ENCODE assay signal across 9 cellular contexts in genomic region chr3:107910713-107911259, GRCh38.
DNase-seq lines count a peak whose midpoint lies in the region; ATAC-seq and TF ChIP-seq lines count a peak whose summit lies in the region.
"Had no signal": no experiment of that assay in that cellular context is flagged by ENCODE, and none has a peak within 500 bp of the region (broad histone marks: within the 10 kb centered on the region; RNA-seq: fewer than 3 reads in every experiment).

No MANE protein-coding gene starts in this region.

- ATAC-seq in GM18868 (IDR thresholded peaks at IDR 0.05; ENCODE audit: unreplicated experiment) (peak; percentile 96), GM21528 (IDR thresholded peaks at IDR 0.05; ENCODE audit: low FRiP score, unreplicated experiment) (peak; percentile 97), HG03354 (IDR thresholded peaks at IDR 0.05; ENCODE audit: poor library complexity, severe bottlenecking, unreplicated experiment) (peak; percentile 98), mucosa of descending colon (peak; percentile 23), gastrocnemius medialis (no peak)
- ATAC-seq: SK-N-SH treated with all-trans-retinoic acid at 6 μM for 48 hours had no signal

- no peak for DNase-seq in mucosa of descending colon
- DNase-seq in Ammon's horn (ENCODE audit: low spot score) = no peak
- no peak for DNase-seq in gastrocnemius medialis
- no peak for DNase-seq in A673 (ENCODE audit: low spot score)
- no peak for DNase-seq in NAMALWA (ENCODE audit: low spot score)

- in situ Hi-C loops in gastrocnemius medialis (cut with MboI; ENCODE audit: low sequenced_read_pairs in 4 of 4) = no loop called here

- TF ChIP-seq CTCF in mucosa of descending colon (IDR thresholded peaks at IDR 0.05) (no peak), gastrocnemius medialis (IDR thresholded peaks at IDR 0.05 in 4 of 5, conservative IDR thresholded peaks at IDR 0.05 in 1 of 5) (no peak), A673 (conservative IDR thresholded peaks at IDR 0.05; ENCODE audit: low read depth, low read length) (no peak)

- H3K9me3 ChIP-seq in mucosa of descending colon = no peaks in the 10 kb centered on the region
- H3K9me3 ChIP-seq in gastrocnemius medialis = no peaks in the 10 kb centered on the region
- H3K9me3 ChIP-seq in A673 (ENCODE audit: low read depth, low read length, poor library complexity, severe bottlenecking) = no peaks in the 10 kb centered on the region

- no TSS peak for BruUV-seq in A673 (replicated peaks; lab: Mats Ljungman, UMichigan)

- H3K27ac ChIP-seq in gastrocnemius medialis (no peak overlapping the region), A673 (ENCODE audit: low read depth, low read length, poor library complexity, severe bottlenecking) (no peak overlapping the region)

- POLR2A ChIA-PET in A673 (lab: Charles Lee; ENCODE audit: low non-redundant PET) = no interaction called here

- CTCF ChIA-PET in A673 (lab: Charles Lee) = no interaction called here

- H3K4me1 ChIP-seq in mucosa of descending colon (ENCODE audit: low read depth) = no peaks in the 10 kb centered on the region
- no peaks in the 10 kb centered on the region for H3K4me1 ChIP-seq in gastrocnemius medialis
- H3K4me1 ChIP-seq in A673 (ENCODE audit: insufficient read depth, low read length, poor library complexity, severe bottlenecking) = no peaks in the 10 kb centered on the region

- TF ChIP-seq POLR2A in gastrocnemius medialis (IDR thresholded peaks at IDR 0.05) = no peak

- intact Hi-C loops in mucosa of descending colon (cut with DNase I, micrococcal nuclease) (no loop called here), gastrocnemius medialis (cut with DNase I; ENCODE audit: low total_unique reads) (no loop called here), A673 (cut with micrococcal nuclease; ENCODE audit: unreplicated experiment) (no loop called here)

- H3K4me3 ChIP-seq in mucosa of descending colon (no peak overlapping the region), gastrocnemius medialis (no peak overlapping the region), A673 (ENCODE audit: low read depth, low read length, poor library complexity, severe bottlenecking) (no peak overlapping the region)

- H3K36me3 ChIP-seq in mucosa of descending colon (ENCODE audit: low read depth) = no peaks in the 10 kb centered on the region
- no peaks in the 10 kb centered on the region for H3K36me3 ChIP-seq in gastrocnemius medialis
- H3K36me3 ChIP-seq in A673 (ENCODE audit: insufficient read depth, low read length, poor library complexity, severe bottlenecking) = no peaks in the 10 kb centered on the region

- H3K27me3 ChIP-seq in gastrocnemius medialis = no peaks in the 10 kb centered on the region
- H3K27me3 ChIP-seq in A673 (replicated peaks; ENCODE audit: insufficient read depth, low read depth, low read length, poor library complexity) = peaks cover 12% of the 10 kb centered on the region

Comparison
In these comparisons a context has a peak if more than half of its experiments do, and no peak if none do; other contexts are left out.
1. ATAC-seq: peak in GM18868 (single experiment), GM21528 (single experiment), HG03354 (single experiment) and mucosa of descending colon (single experiment); none in gastrocnemius medialis (0 of 2).